Comparison of ENCODE assay signal across 26 cellular contexts in the genomic region with DNA sequence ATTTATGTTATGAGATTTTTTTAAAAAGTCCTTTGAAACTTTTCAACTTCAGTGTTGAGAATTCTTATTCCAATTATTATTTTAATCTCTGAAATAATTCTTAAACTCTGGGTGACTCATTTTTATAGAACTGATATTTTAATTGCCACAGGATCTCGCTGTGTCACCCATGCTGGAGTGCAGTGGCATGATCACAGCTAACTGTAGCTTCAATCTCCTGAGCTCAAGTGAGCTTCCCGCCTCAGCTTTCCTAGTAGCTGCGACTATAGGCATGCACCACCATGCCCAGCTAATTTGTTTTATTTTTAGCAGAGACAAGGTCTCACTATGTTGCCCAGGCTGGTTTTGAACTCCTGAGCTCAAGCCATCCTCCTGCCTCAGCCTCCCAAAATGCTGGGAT.
"Had no signal": no experiment of that assay in that cellular context is flagged by ENCODE, and none has a peak within 500 bp of the region (broad histone marks: within the 10 kb centered on the region; RNA-seq: fewer than 3 reads in every experiment).

No MANE protein-coding gene starts in this region.

- H3K27me3 Mint-ChIP-seq: dendritic cell treated with granulocyte-macrophage colony-stimulating factor and Interleukin-4, amounts not matched to agents 40 ng/mL and 50 ng/mL, for 4 days; effector memory CD8-positive, alpha-beta T cell had no signal

- H3K27ac Mint-ChIP-seq: dendritic cell treated with granulocyte-macrophage colony-stimulating factor and Interleukin-4, amounts not matched to agents 40 ng/mL and 50 ng/mL, for 4 days; effector memory CD8-positive, alpha-beta T cell; endodermal cell had no signal

- H3K9me3 Mint-ChIP-seq: dendritic cell treated with granulocyte-macrophage colony-stimulating factor and Interleukin-4, amounts not matched to agents 40 ng/mL and 50 ng/mL, for 4 days; effector memory CD8-positive, alpha-beta T cell; endodermal cell had no signal

- H3K4me3 Mint-ChIP-seq: dendritic cell treated with granulocyte-macrophage colony-stimulating factor and Interleukin-4, amounts not matched to agents 40 ng/mL and 50 ng/mL, for 4 days; effector memory CD8-positive, alpha-beta T cell; endodermal cell had no signal

- ATAC-seq: effector memory CD8-positive, alpha-beta T cell; esophagus mucosa; foreskin keratinocyte; gastrocnemius medialis; gastroesophageal sphincter; heart left ventricle; heart right ventricle had no signal

- H3K27ac ChIP-seq: colonic mucosa, coronary artery, dorsolateral prefrontal cortex, epithelial cell of prostate, esophagus muscularis mucosa, esophagus squamous epithelium, foreskin keratinocyte, gastrocnemius medialis, gastroesophageal sphincter, heart left ventricle, heart right ventricle had no signal

- H3K36me3 ChIP-seq: colonic mucosa had no signal

- H3K27me3 ChIP-seq: colonic mucosa, dorsolateral prefrontal cortex, esophagus muscularis mucosa, esophagus squamous epithelium, foreskin keratinocyte, gastrocnemius medialis, gastroesophageal sphincter, heart left ventricle, heart right ventricle had no signal

- H3K4me1 Mint-ChIP-seq: endodermal cell had no signal

- H3K4me3 ChIP-seq: colonic mucosa, coronary artery, dorsolateral prefrontal cortex, esophagus muscularis mucosa, esophagus squamous epithelium, gastrocnemius medialis, gastroesophageal sphincter, heart left ventricle, heart right ventricle had no signal

- DNase-seq: colonic mucosa; cortex of kidney; dermis blood vessel endothelial cell; dorsolateral prefrontal cortex; effector CD4-positive, alpha-beta T cell; effector CD8-positive, alpha-beta T cell; effector memory CD4-positive, alpha-beta T cell; effector memory CD8-positive, alpha-beta T cell; endodermal cell; erythroblast; esophagus squamous epithelium; foreskin fibroblast; foreskin keratinocyte; foreskin melanocyte; gastrocnemius medialis; glutamatergic neuron; heart left ventricle; heart right ventricle had no signal

- H3K4me1 ChIP-seq: colonic mucosa, esophagus muscularis mucosa, esophagus squamous epithelium, foreskin keratinocyte, gastrocnemius medialis, gastroesophageal sphincter, heart left ventricle, heart right ventricle had no signal

- FAIRE-seq: colon, endothelial cell of umbilical vein had no signal

- H3K9me3 ChIP-seq: colonic mucosa, esophagus muscularis mucosa, esophagus squamous epithelium, gastrocnemius medialis, gastroesophageal sphincter had no signal
